In the genomic region with DNA sequence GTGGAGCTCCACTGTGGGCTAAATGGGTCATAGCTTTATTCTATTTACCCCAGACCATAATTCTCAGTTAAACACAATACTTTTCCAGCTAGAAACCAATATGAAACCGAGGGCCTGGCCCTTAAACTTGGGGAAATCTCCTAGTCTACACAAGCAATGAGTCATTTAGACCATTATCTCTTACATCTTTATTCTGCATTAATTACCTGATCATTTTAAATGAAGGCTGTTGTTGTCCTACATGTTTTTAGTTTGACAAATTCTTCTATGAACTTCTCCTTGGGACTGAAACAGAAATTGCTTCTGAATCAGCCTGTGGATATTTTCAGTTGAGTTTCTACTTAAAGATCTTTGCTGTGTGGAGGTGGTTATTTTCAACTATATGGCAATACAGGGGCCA, we compare ENCODE assay signal across 18 cellular contexts. TPM values are rescaled to one million over a fixed set of nuclear protein-coding genes. Genes with fewer than 3 reads are reported as not detected.
A peak's percentile ranks its signal among the peaks of the same experiment; 100 is the strongest.
DNase-seq lines count a peak whose midpoint lies in the region; ATAC-seq and TF ChIP-seq lines count a peak whose summit lies in the region.
"Had no signal": no experiment of that assay in that cellular context is flagged by ENCODE, and none has a peak within 500 bp of the region (broad histone marks: within the 10 kb centered on the region; RNA-seq: fewer than 3 reads in every experiment).

No MANE protein-coding gene starts in this region.

- H3K9ac ChIP-seq in mammary epithelial cell (ENCODE audit: insufficient read depth, low read length), result no peak overlapping the region
- H3K9ac ChIP-seq: BLaER1 had no signal

- H3K27me3 Mint-ChIP-seq in central memory CD8-positive, alpha-beta T cell, result no peaks in the 10 kb centered on the region

- no peaks in the 10 kb centered on the region for H3K36me3 ChIP-seq in breast epithelium
- H3K36me3 ChIP-seq in mammary epithelial cell (ENCODE audit: insufficient read depth, low read length), result peaks cover 4% of the 10 kb centered on the region
- H3K36me3 ChIP-seq in osteoblast (ENCODE audit: insufficient read depth, low read length), result peaks cover 54% of the 10 kb centered on the region
- H3K36me3 ChIP-seq in uterus, result no peaks in the 10 kb centered on the region
- H3K36me3 ChIP-seq: left lung, upper lobe of right lung had no signal

- H3K4me1 Mint-ChIP-seq in central memory CD8-positive, alpha-beta T cell, result peaks cover 10% of the 10 kb centered on the region

- CTCF ChIA-PET in mammary epithelial cell (lab: Charles Lee; ENCODE audit: low non-redundant PET), result interaction anchor here (0.6 kb wide), 1 partner anchor 73 kb away, joined by 4 read pairs; no protein-coding TSS in a partner anchor
- CTCF ChIA-PET in HEK293T (lab: Yijun Ruan, JAX), result interaction anchor here (0.5 kb wide), 1 partner anchor 22 kb away, joined by 3 read pairs; no protein-coding TSS in a partner anchor

- H3K9me3 Mint-ChIP-seq in central memory CD8-positive, alpha-beta T cell, result no peaks in the 10 kb centered on the region
- H3K9me3 Mint-ChIP-seq: activated T-helper 2 cell treated with anti-CD3 and anti-CD28 coated beads, Interferon-gamma antibody, Interleukin-2, Interleukin-4, amounts not matched to agents 10 μg/mL and 5 μg/mL and 100 μg/mL, durations not matched to agents 14 hours and 24 hours and 36 hours had no signal

- H3K9me3 ChIP-seq in breast epithelium, result no peaks in the 10 kb centered on the region
- no peaks in the 10 kb centered on the region for H3K9me3 ChIP-seq in mammary epithelial cell (replicated peaks; ENCODE audit: insufficient read depth, low read length)
- no peaks in the 10 kb centered on the region for H3K9me3 ChIP-seq in osteoblast (ENCODE audit: low read depth, low read length)
- H3K9me3 ChIP-seq in uterus, result no peaks in the 10 kb centered on the region
- H3K9me3 ChIP-seq: BLaER1, left lung, upper lobe of right lung had no signal

- in situ Hi-C loops in mammary epithelial cell (cut with MboI; ENCODE audit: low sequenced_read_pairs in 2 of 2), result no loop called here

- no peak for DNase-seq in breast epithelium (ENCODE audit: low spot score in 2 of 2)
- no peak for DNase-seq in mammary epithelial cell
- DNase-seq in central memory CD8-positive, alpha-beta T cell (ENCODE audit: low spot score in 2 of 2), result no peak
- DNase-seq in osteoblast (ENCODE audit: insufficient read length, low spot score, missing footprints), result no peak
- DNase-seq in uterus, result no peak
- DNase-seq in hypothalamus (lab: John Stamatoyannopoulos, UW), result no peak
- DNase-seq in HEK293T (ENCODE audit: extremely low spot score), result no peak
- DNase-seq: 8988T; effector CD4-positive, alpha-beta T cell; left lung; NCI-H1436 treated with DMSO at 0.1 percent for 48 hours; NCI-H226; right cardiac atrium; stimulated activated naive CD4-positive, alpha-beta T cell treated with Interleukin-2 at 50 U/mL for 16 hours; upper lobe of right lung had no signal

- ATAC-seq in central memory CD8-positive, alpha-beta T cell (replicated peaks; ENCODE audit: extremely low read depth, poor library complexity, severe bottlenecking), result no peak
- no peak for ATAC-seq in GM21529 (IDR thresholded peaks at IDR 0.05; ENCODE audit: unreplicated experiment)
- ATAC-seq: left lung, right cardiac atrium, upper lobe of right lung had no signal

- POLR2A ChIA-PET in HEK293T (lab: Yijun Ruan, JAX), result interaction anchor here (1.5 kb wide), 1 partner anchor 38 kb away, joined by 3 read pairs; a partner anchor contains a TSS

- 90% methylated on average over 1 of the region's 1 CpG for WGBS in mammary epithelial cell (ENCODE audit: low coverage, missing lambda C conversion rate)

- H3K27me3 ChIP-seq in breast epithelium, result no peaks in the 10 kb centered on the region
- no peaks in the 10 kb centered on the region for H3K27me3 ChIP-seq in mammary epithelial cell (ENCODE audit: insufficient read depth, low read length)
- H3K27me3 ChIP-seq in osteoblast (ENCODE audit: insufficient read depth, low read length), result no peaks in the 10 kb centered on the region
- no peaks in the 10 kb centered on the region for H3K27me3 ChIP-seq in uterus
- H3K27me3 ChIP-seq: BLaER1, left lung, upper lobe of right lung had no signal

- no peaks in the 10 kb centered on the region for H3K4me1 ChIP-seq in breast epithelium
- H3K4me1 ChIP-seq in mammary epithelial cell (ENCODE audit: insufficient read depth, low read length), result no peaks in the 10 kb centered on the region
- H3K4me1 ChIP-seq in osteoblast (ENCODE audit: insufficient read depth, low read length), result peaks cover 46% of the 10 kb centered on the region
- H3K4me1 ChIP-seq in uterus, result peaks cover 4% of the 10 kb centered on the region in 2 donors

- BruUV-seq in mammary epithelial cell (replicated peaks; lab: Mats Ljungman, UMichigan), result no TSS peak

- H3K4me2 ChIP-seq in mammary epithelial cell (ENCODE audit: insufficient read depth, low read depth, low read length), result no peak overlapping the region
- H3K4me2 ChIP-seq in osteoblast (ENCODE audit: insufficient read depth, low read length), result peak overlapping the region; percentile 26

- TF ChIP-seq CTCF in breast epithelium (IDR thresholded peaks at IDR 0.05) (no peak), mammary epithelial cell (conservative IDR thresholded peaks at IDR 0.05 in 1 of 2, IDR thresholded peaks at IDR 0.05 in 1 of 2; ENCODE audit: extremely low read depth in 1 of 2, insufficient read depth in 1 of 2, low read depth in 1 of 2, low read length in 2 of 2) (no peak), osteoblast (IDR thresholded peaks at IDR 0.05; ENCODE audit: extremely low read depth, low read depth, low read length) (no peak), uterus (IDR thresholded peaks at IDR 0.05) (no peak)

- H3K4me3 ChIP-seq in breast epithelium (no peak overlapping the region), mammary epithelial cell (replicated peaks in 1 of 3; ENCODE audit: insufficient read depth in 1 of 3, low read depth in 2 of 3, low read length in 3 of 3) (no peak overlapping the region), osteoblast (ENCODE audit: insufficient read depth, low read length) (no peak overlapping the region), uterus (no peak overlapping the region)
- H3K4me3 ChIP-seq: BLaER1, left lung, upper lobe of right lung had no signal

- dilution Hi-C loops in mammary epithelial cell (cut with HindIII; ENCODE audit: low sequenced_read_pairs), result no loop called here

- TF ChIP-seq POLR2A in breast epithelium (IDR thresholded peaks at IDR 0.05) (no peak), uterus (IDR thresholded peaks at IDR 0.05) (no peak)

- H2AFZ ChIP-seq in mammary epithelial cell (ENCODE audit: low read depth, low read length) (no peak overlapping the region), osteoblast (ENCODE audit: low read length) (no peak overlapping the region)

- H3K36me3 Mint-ChIP-seq in central memory CD8-positive, alpha-beta T cell (ENCODE audit: insufficient read depth), result no peaks in the 10 kb centered on the region

- H3K27ac ChIP-seq in breast epithelium (peak overlapping the region; percentile 46 to 53), mammary epithelial cell (ENCODE audit: insufficient read depth, low read depth, low read length) (no peak overlapping the region), osteoblast (ENCODE audit: low read depth, low read length) (peak overlapping the region; percentile 68), uterus (peak overlapping the region; percentile 75 to 83)

- peak overlapping the region; percentile 18 for H3K27ac Mint-ChIP-seq in central memory CD8-positive, alpha-beta T cell (ENCODE audit: low read depth)
- H3K27ac Mint-ChIP-seq: activated T-helper 2 cell treated with anti-CD3 and anti-CD28 coated beads, Interferon-gamma antibody, Interleukin-2, Interleukin-4, amounts not matched to agents 10 μg/mL and 5 μg/mL and 100 μg/mL, durations not matched to agents 14 hours and 24 hours and 36 hours had no signal

- intact Hi-C loops in breast epithelium (cut with DNase I; ENCODE audit: low total_unique reads), result no loop called here
- intact Hi-C loops in mammary epithelial cell (cut with micrococcal nuclease), result no loop called here
- intact Hi-C loops in uterus (cut with DNase I; ENCODE audit: low total_unique reads), result no loop called here

- H3K79me2 ChIP-seq in mammary epithelial cell (ENCODE audit: insufficient read depth, low read length), result peaks cover 51% of the 10 kb centered on the region
- peaks cover 92% of the 10 kb centered on the region for H3K79me2 ChIP-seq in osteoblast (ENCODE audit: insufficient read depth, low read length)

- H4K20me1 ChIP-seq in mammary epithelial cell (ENCODE audit: insufficient read depth, low read length) (no peaks in the 10 kb centered on the region), osteoblast (ENCODE audit: insufficient read depth, low read length) (peaks cover 4% of the 10 kb centered on the region)
- H4K20me1 ChIP-seq: BLaER1 had no signal

- no peak overlapping the region for H3K4me3 Mint-ChIP-seq in central memory CD8-positive, alpha-beta T cell

TF ChIP-seq in HEK293T, 16 proteins besides CTCF, POLR2A, EP300 and RAD21:
- no peak for TF ChIP-seq ARNT (IDR thresholded peaks at IDR 0.05)
- no peak for TF ChIP-seq FOXA1 (IDR thresholded peaks at IDR 0.05)
- no peak for TF ChIP-seq HDGF (IDR thresholded peaks at IDR 0.05; ENCODE audit: borderline replicate concordance)
- TF ChIP-seq ELF4 (IDR thresholded peaks at IDR 0.05), result no peak
- no peak for TF ChIP-seq ZNF384 (IDR thresholded peaks at IDR 0.05)
- no peak for TF ChIP-seq L3MBTL2 (conservative IDR thresholded peaks at IDR 0.05)
- no peak for TF ChIP-seq FOXK2 (IDR thresholded peaks at IDR 0.05)
- TF ChIP-seq, protein P1, sequence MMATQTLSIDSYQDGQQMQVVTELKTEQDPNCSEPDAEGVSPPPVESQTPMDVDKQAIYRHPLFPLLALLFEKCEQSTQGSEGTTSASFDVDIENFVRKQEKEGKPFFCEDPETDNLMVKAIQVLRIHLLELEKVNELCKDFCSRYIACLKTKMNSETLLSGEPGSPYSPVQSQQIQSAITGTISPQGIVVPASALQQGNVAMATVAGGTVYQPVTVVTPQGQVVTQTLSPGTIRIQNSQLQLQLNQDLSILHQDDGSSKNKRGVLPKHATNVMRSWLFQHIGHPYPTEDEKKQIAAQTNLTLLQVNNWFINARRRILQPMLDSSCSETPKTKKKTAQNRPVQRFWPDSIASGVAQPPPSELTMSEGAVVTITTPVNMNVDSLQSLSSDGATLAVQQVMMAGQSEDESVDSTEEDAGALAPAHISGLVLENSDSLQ (IDR thresholded peaks at IDR 0.05), result no peak
- TF ChIP-seq CTBP1 (IDR thresholded peaks at IDR 0.05; ENCODE audit: borderline replicate concordance), result no peak
- no peak for TF ChIP-seq TARDBP (IDR thresholded peaks at IDR 0.05)
- TF ChIP-seq BHLHE40 (IDR thresholded peaks at IDR 0.05; ENCODE audit: borderline replicate concordance), result no peak
- no peak for TF ChIP-seq FOXM1 (IDR thresholded peaks at IDR 0.05; ENCODE audit: borderline replicate concordance)

RNA-seq across cellular contexts. Expression of a gene that starts 37.9 kb away (rescaled TPM):
- total RNA-seq in breast epithelium (10 to 100 TPM; 12.5 to 38.7 (median 22.4) TPM), mammary epithelial cell (100 to 1,000 TPM; 114 to 184 TPM), osteoblast (138 and 149 TPM in 2 replicates), uterus (100 to 1,000 TPM in 2 of 4 donors, 10 to 100 TPM in 2; 32.4 to 264 (median 117) TPM)
- polyA plus RNA-seq in mammary epithelial cell, result 46.7 TPM
- 258 TPM for polyA minus RNA-seq in mammary epithelial cell
